ENCODE assay signal across 1 cellular context in genomic region chr6:33247977-33248642, GRCh38.
TF ChIP-seq lines count a peak whose summit lies in the region.

No MANE protein-coding gene starts in this region.

TF ChIP-seq in K562, 482 proteins besides CTCF, POLR2A, EP300 and RAD21 (continued from another document):
- no peak for TF ChIP-seq PREB (CRISPR knock-in tag; IDR thresholded peaks at IDR 0.05)
- no peak for TF ChIP-seq HBP1 (CRISPR knock-in tag; IDR thresholded peaks at IDR 0.05)
- TF ChIP-seq ARNT (IDR thresholded peaks at IDR 0.05): no peak; a peak in 2 of 4 replicates
- no peak; the same call in 1 of the 2 replicates for TF ChIP-seq BCOR (IDR thresholded peaks at IDR 0.05)
- peak; percentile 89 for TF ChIP-seq STAG1 (CRISPR knock-in tag; IDR thresholded peaks at IDR 0.05; ENCODE audit: borderline replicate concordance)
